In the genomic region with DNA sequence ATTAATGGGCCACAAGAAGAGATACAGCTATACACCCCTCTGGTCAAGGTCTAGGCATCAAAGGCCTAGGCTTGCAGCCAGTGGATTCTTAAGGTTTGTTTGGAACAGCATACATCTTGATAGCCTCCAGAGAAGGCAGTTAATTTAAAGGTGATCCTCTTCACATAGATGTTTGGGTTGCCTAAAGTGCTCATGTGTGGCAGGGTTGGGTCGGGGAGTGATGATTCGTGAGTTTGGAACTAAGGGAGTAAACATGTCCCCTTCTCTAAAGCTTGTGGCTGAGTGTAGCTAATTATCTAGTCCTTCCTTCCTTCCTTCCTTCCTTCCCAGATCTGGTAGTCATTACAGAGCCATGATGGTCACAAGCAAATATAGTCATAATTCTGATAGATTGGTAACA, we compare ENCODE assay signal across 13 cellular contexts. TPM values are rescaled to one million over a fixed set of nuclear protein-coding genes. Genes with fewer than 3 reads are reported as not detected.
"Had no signal": no experiment of that assay in that cellular context is flagged by ENCODE, and none has a peak within 500 bp of the region (broad histone marks: within the 10 kb centered on the region; RNA-seq: fewer than 3 reads in every experiment).

No MANE protein-coding gene starts in this region.

- H3K36me3 ChIP-seq: pancreas had no signal

- H3K27me3 ChIP-seq: pancreas had no signal

- H3K4me1 ChIP-seq: pancreas had no signal

- DNase-seq: activated CD4-positive, alpha-beta T cell treated with anti-CD3 and anti-CD28 coated beads for 48 hours; activated CD8-positive, alpha-beta memory T cell treated with anti-CD3 and anti-CD28 coated beads, Interleukin-2, amount 50 U/mL, for 48 hours; activated naive CD8-positive, alpha-beta T cell treated with anti-CD3 and anti-CD28 coated beads, Interleukin-2, amount 10 ng/mL, durations not matched to agents 7 days and 5 days; anterior cingulate cortex; cerebellar nuclear complex; effector memory CD8-positive, alpha-beta T cell; naive thymus-derived CD4-positive, alpha-beta T cell; pancreas; stimulated activated naive CD8-positive, alpha-beta T cell treated with anti-CD3 and anti-CD28 coated beads, Interleukin-15, amount 100 ng/mL, for 72 hours; T-cell; T-helper 9 cell had no signal

- H3K27ac ChIP-seq: pancreas had no signal

- FAIRE-seq: pancreas had no signal

- H3K9me3 ChIP-seq: pancreas had no signal

- H3K4me3 ChIP-seq: pancreas had no signal

RNA-seq across cellular contexts. Expression of gene PCLO, which starts 12.4 kb away (rescaled TPM):
- total RNA-seq: activated naive CD8-positive, alpha-beta T cell treated with anti-CD3 and anti-CD28 coated beads, Interleukin-2, amount 10 ng/mL, durations not matched to agents 7 days and 5 days; activated T-helper 1 cell treated with anti-CD3 and anti-CD28 coated beads, Interleukin-12 subunit alpha, Interleukin-12 subunit beta, Interleukin-2, Interleukin-4 antibody, amounts not matched to agents 30 ng/mL and 10 ng/mL and 1 ng/mL, durations not matched to agents 14 hours and 24 hours and 36 hours; mononuclear cell had no signal
- polyA plus RNA-seq: naive thymus-derived CD4-positive, alpha-beta T cell had no signal
